1 cellular context compared by ENCODE assay signal in genomic region chr2:218394298-218395089, GRCh38.
TF ChIP-seq lines count a peak whose summit lies in the region.

No MANE protein-coding gene starts in this region.

TF ChIP-seq in H1, 55 proteins besides CTCF, POLR2A, EP300 and RAD21:
- TF ChIP-seq CHD7 (IDR thresholded peaks at IDR 0.05; ENCODE audit: insufficient replicate concordance, low read length) (no peak), HDAC6 (IDR thresholded peaks at IDR 0.05; ENCODE audit: low read depth, low read length) (no peak), USF2 (IDR thresholded peaks at IDR 0.05; ENCODE audit: low read length) (no peak), JUND (IDR thresholded peaks at IDR 0.05; ENCODE audit: low read length) (no peak), CBX5 (IDR thresholded peaks at IDR 0.05; ENCODE audit: low read depth, low read length) (no peak), MAX (IDR thresholded peaks at IDR 0.05) (no peak), CTBP2 (IDR thresholded peaks at IDR 0.05; ENCODE audit: borderline replicate concordance, insufficient read depth, insufficient read length, low read length) (no peak), CHD1 (IDR thresholded peaks at IDR 0.05; ENCODE audit: low read depth, low read length) (no peak), ZNF274 (IDR thresholded peaks at IDR 0.05; ENCODE audit: borderline replicate concordance, extremely low read depth, low read length) (no peak), ATF2 (IDR thresholded peaks at IDR 0.05; ENCODE audit: low read length) (no peak), MAFK (IDR thresholded peaks at IDR 0.05; ENCODE audit: low read depth, low read length) (no peak), YY1 (IDR thresholded peaks at IDR 0.05; ENCODE audit: low read depth, low read length) (no peak)
